Comparison of ENCODE assay signal across 8 cellular contexts in genomic region chr5:92687793-92688467, GRCh38.
DNase-seq lines count a peak whose midpoint lies in the region; ATAC-seq and TF ChIP-seq lines count a peak whose summit lies in the region.

No MANE protein-coding gene starts in this region.

- no peaks in the 10 kb centered on the region for H3K9me3 ChIP-seq in gastroesophageal sphincter

- no peaks in the 10 kb centered on the region for H3K36me3 Mint-ChIP-seq in Calu3 (ENCODE audit: insufficient read depth, unreplicated experiment)

- no peak for ATAC-seq in gastroesophageal sphincter

- H3K27ac ChIP-seq in gastroesophageal sphincter, result no peak overlapping the region

- CTCF ChIA-PET in Calu3 (lab: Charles Lee), result interaction anchor here (0.5 to 0.8 kb wide), 3 partner anchors 151 to 1113 kb away, joined by 3 to 4 read pairs (median 3); no protein-coding TSS in a partner anchor

- TF ChIP-seq POLR2A in gastroesophageal sphincter (IDR thresholded peaks at IDR 0.05), result no peak

- H3K4me1 ChIP-seq in gastroesophageal sphincter, result no peaks in the 10 kb centered on the region

- H3K27ac Mint-ChIP-seq in Calu3 (ENCODE audit: unreplicated experiment), result no peak overlapping the region

- DNase-seq in Calu3 (peak; percentile 3), NCI-H146 treated with DMSO at 0.1 percent for 48 hours (lab: John Stamatoyannopoulos, UW; ENCODE audit: unreplicated experiment) (peak; percentile 13), dermis microvascular lymphatic vessel endothelial cell (ENCODE audit: low read depth in 2 of 2) (peak; percentile 52 to 54), middle frontal gyrus (ENCODE audit: extremely low spot score, low spot score) (peak; percentile 24), SW480 (ENCODE audit: low spot score) (no peak)
- DNase-seq in activated CD8-positive, alpha-beta memory T cell treated with anti-CD3 and anti-CD28 coated beads, Interleukin-2, amount 50 U/mL, for 48 hours, result no peak
- DNase-seq in NK-92 treated with Interleukin-12 subunit alpha and Interleukin-12 subunit beta, amount 100 ng/mL, for 24 hours (lab: John Stamatoyannopoulos, UW), result no peak

- no TSS peak for BruUV-seq in Calu3 (replicated peaks; lab: Mats Ljungman, UMichigan)

- H3K27me3 ChIP-seq in gastroesophageal sphincter, result no peaks in the 10 kb centered on the region

- H3K36me3 ChIP-seq in gastroesophageal sphincter, result no peaks in the 10 kb centered on the region

- no peak overlapping the region for H3K4me3 ChIP-seq in gastroesophageal sphincter

- no peaks in the 10 kb centered on the region for H3K4me1 Mint-ChIP-seq in Calu3 (ENCODE audit: low read depth, unreplicated experiment)

- no peak for TF ChIP-seq EP300 in gastroesophageal sphincter (IDR thresholded peaks at IDR 0.05)

- H3K4me3 Mint-ChIP-seq in Calu3 (ENCODE audit: low read depth, unreplicated experiment), result no peak overlapping the region

- TF ChIP-seq CTCF in Calu3 (IDR thresholded peaks at IDR 0.05; ENCODE audit: unreplicated experiment) (no peak), gastroesophageal sphincter (IDR thresholded peaks at IDR 0.05) (peak in 1 of 4 experiments; percentile 48)

- H3K27me3 Mint-ChIP-seq in Calu3 (ENCODE audit: unreplicated experiment), result no peaks in the 10 kb centered on the region

- 9 to 19% methylated on average over 7 of the region's 7 CpGs for WGBS in gastroesophageal sphincter (ENCODE audit: low coverage in 1 of 2), 2 donors

- intact Hi-C loops in Calu3 (cut with micrococcal nuclease; ENCODE audit: unreplicated experiment), result no loop called here

- peaks cover 4% of the 10 kb centered on the region for H3K9me3 Mint-ChIP-seq in Calu3 (ENCODE audit: low read depth, unreplicated experiment)

Comparison
In these comparisons a context has a peak if more than half of its experiments do, and no peak if none do; other contexts are left out.
1. DNase-seq: peak in Calu3 (single experiment), NCI-H146 treated with DMSO at 0.1 percent for 48 hours (single experiment), dermis microvascular lymphatic vessel endothelial cell (2 of 2) and middle frontal gyrus (single experiment); none in activated CD8-positive, alpha-beta memory T cell treated with anti-CD3 and anti-CD28 coated beads, Interleukin-2, amount 50 U/mL, for 48 hours (single experiment), SW480 (single experiment) and NK-92 treated with Interleukin-12 subunit alpha and Interleukin-12 subunit beta, amount 100 ng/mL, for 24 hours (single experiment).